13 cellular contexts compared by ENCODE assay signal in genomic region chr6:170269151-170269872, GRCh38. TPM values are rescaled to one million over a fixed set of nuclear protein-coding genes. Genes with fewer than 3 reads are reported as not detected.
DNase-seq lines count a peak whose midpoint lies in the region; ATAC-seq and TF ChIP-seq lines count a peak whose summit lies in the region.
"Had no signal": no experiment of that assay in that cellular context is flagged by ENCODE, and none has a peak within 500 bp of the region (broad histone marks: within the 10 kb centered on the region; RNA-seq: fewer than 3 reads in every experiment).

No MANE protein-coding gene starts in this region.

- no peak overlapping the region for H3K4me3 ChIP-seq in Caco-2 (ENCODE audit: low read depth, low read length)
- no peak overlapping the region for H3K4me3 ChIP-seq in osteoblast (ENCODE audit: insufficient read depth, low read length)
- H3K4me3 ChIP-seq: right lobe of liver, tibial nerve had no signal

- H3K4me1 ChIP-seq in Caco-2, result peaks cover 31% of the 10 kb centered on the region
- no peaks in the 10 kb centered on the region for H3K4me1 ChIP-seq in osteoblast (ENCODE audit: insufficient read depth, low read length)

- CTCF ChIA-PET in Caco-2 (lab: Charles Lee) (no interaction called here), WTC11 (lab: Charles Lee) (interaction anchor here (1.1 to 1.5 kb wide), 2 partner anchors 8 to 437 kb away, joined by 3 read pairs; no protein-coding TSS in a partner anchor)

- no peak overlapping the region for H3K27ac ChIP-seq in osteoblast (ENCODE audit: low read depth, low read length)
- H3K27ac ChIP-seq: right lobe of liver, tibial nerve had no signal

- POLR2A ChIA-PET in Caco-2 (lab: Charles Lee) (no interaction called here), WTC11 (lab: Charles Lee) (no interaction called here)

- no peak overlapping the region for H3K4me2 ChIP-seq in osteoblast (ENCODE audit: insufficient read depth, low read length)

- H3K27me3 Mint-ChIP-seq in Caco-2 (ENCODE audit: insufficient read depth, unreplicated experiment), result no peaks in the 10 kb centered on the region
- H3K27me3 Mint-ChIP-seq in WTC11 (ENCODE audit: low read depth), result no peaks in the 10 kb centered on the region

- H3K4me1 Mint-ChIP-seq in Caco-2 (ENCODE audit: low read depth, unreplicated experiment), result peaks cover 38% of the 10 kb centered on the region
- H3K4me1 Mint-ChIP-seq in WTC11, result peaks cover 19% of the 10 kb centered on the region

- ATAC-seq in WTC11 (peak; percentile 67), GM18517 (IDR thresholded peaks at IDR 0.05; ENCODE audit: unreplicated experiment) (no peak), HG02588 (IDR thresholded peaks at IDR 0.05; ENCODE audit: unreplicated experiment) (no peak), HG03196 (IDR thresholded peaks at IDR 0.05; ENCODE audit: unreplicated experiment) (no peak)
- ATAC-seq: activated T-helper 17 cell treated with anti-CD3 and anti-CD28 coated beads, Interleukin-2, amount 50 U/mL, for 72 hours; right lobe of liver had no signal

- H3K27me3 ChIP-seq in Caco-2 (replicated peaks; ENCODE audit: control insufficient read depth, insufficient read depth, low read length), result no peaks in the 10 kb centered on the region
- peaks cover 3% of the 10 kb centered on the region for H3K27me3 ChIP-seq in osteoblast (ENCODE audit: insufficient read depth, low read length)
- H3K27me3 ChIP-seq: right lobe of liver, tibial nerve had no signal

- peak overlapping the region; percentile 91 for H3K27ac Mint-ChIP-seq in Caco-2 (ENCODE audit: unreplicated experiment)
- no peak overlapping the region; the same call in 1 of the 2 replicates for H3K27ac Mint-ChIP-seq in WTC11
- H3K27ac Mint-ChIP-seq: activated T-helper 17 cell treated with anti-CD3 and anti-CD28 coated beads, Interleukin-2, amount 50 U/mL, for 72 hours had no signal

- DNase-seq in Caco-2 (peak; percentile 75 to 78), NCI-H187 (lab: John Stamatoyannopoulos, UW) (peak; percentile 71 to 90), WTC11 (ENCODE audit: low spot score) (no peak), osteoblast (ENCODE audit: insufficient read length, low spot score, missing footprints) (peak; percentile 87), OCI-M2 (lab: John Stamatoyannopoulos, UW; ENCODE audit: unreplicated experiment) (no peak)
- DNase-seq: activated CD4-positive, CD25-positive, alpha-beta regulatory T cell treated with anti-CD3 and anti-CD28 coated beads, Interleukin-2, amount 50 U/mL, for 72 hours; NCI-H226 had no signal

- H3K79me2 ChIP-seq in osteoblast (ENCODE audit: insufficient read depth, low read length), result no peaks in the 10 kb centered on the region

- H4K20me1 ChIP-seq in osteoblast (ENCODE audit: insufficient read depth, low read length), result no peaks in the 10 kb centered on the region

- TF ChIP-seq CTCF in Caco-2 (IDR thresholded peaks at IDR 0.05; ENCODE audit: insufficient read depth in 1 of 2, low read depth in 1 of 2, low read length in 1 of 2, severe bottlenecking in 1 of 2, unreplicated experiment in 1 of 2) (no peak), WTC11 (IDR thresholded peaks at IDR 0.05) (no peak), osteoblast (IDR thresholded peaks at IDR 0.05; ENCODE audit: extremely low read depth, low read depth, low read length) (no peak)

- intact Hi-C loops in Caco-2 (cut with micrococcal nuclease; ENCODE audit: unreplicated experiment), result loop anchor here (1.0 to 10.0 kb wide), 2 partner anchors 11 to 475 kb away; no protein-coding TSS in a partner anchor

- H3K9me3 Mint-ChIP-seq in Caco-2 (ENCODE audit: unreplicated experiment) (no peaks in the 10 kb centered on the region), WTC11 (no peaks in the 10 kb centered on the region)
- H3K9me3 Mint-ChIP-seq: activated T-helper 17 cell treated with anti-CD3 and anti-CD28 coated beads, Interleukin-2, amount 50 U/mL, for 72 hours had no signal

- H3K36me3 ChIP-seq in Caco-2 (ENCODE audit: control insufficient read depth, insufficient read depth, low read length) (no peaks in the 10 kb centered on the region), osteoblast (ENCODE audit: insufficient read depth, low read length) (no peaks in the 10 kb centered on the region)
- H3K36me3 ChIP-seq: right lobe of liver, tibial nerve had no signal

- H3K4me3 Mint-ChIP-seq in Caco-2 (ENCODE audit: unreplicated experiment), result peak overlapping the region; percentile 65
- H3K4me3 Mint-ChIP-seq in WTC11, result no peak overlapping the region
- H3K4me3 Mint-ChIP-seq: activated T-helper 17 cell treated with anti-CD3 and anti-CD28 coated beads, Interleukin-2, amount 50 U/mL, for 72 hours had no signal

- H3K36me3 Mint-ChIP-seq in Caco-2 (ENCODE audit: insufficient read depth, unreplicated experiment) (no peaks in the 10 kb centered on the region), WTC11 (no peaks in the 10 kb centered on the region)

- H2AFZ ChIP-seq in osteoblast (ENCODE audit: low read length), result peak overlapping the region; percentile 13

- H3K9me3 ChIP-seq in Caco-2, result no peaks in the 10 kb centered on the region
- no peaks in the 10 kb centered on the region for H3K9me3 ChIP-seq in osteoblast (ENCODE audit: low read depth, low read length)
- H3K9me3 ChIP-seq: right lobe of liver, tibial nerve had no signal

- BruUV-seq in Caco-2 (replicated peaks; lab: Mats Ljungman, UMichigan), result no TSS peak

TF ChIP-seq in WTC11, 78 proteins besides CTCF, POLR2A, EP300 and RAD21:
- no peak for TF ChIP-seq GTF2I (CRISPR knock-in tag; conservative IDR thresholded peaks at IDR 0.05)
- TF ChIP-seq KAT7 (CRISPR knock-in tag; IDR thresholded peaks at IDR 0.05; ENCODE audit: borderline replicate concordance), result no peak
- TF ChIP-seq RELA (CRISPR knock-in tag; IDR thresholded peaks at IDR 0.05; ENCODE audit: borderline replicate concordance), result no peak
- TF ChIP-seq OVOL2 (CRISPR knock-in tag; IDR thresholded peaks at IDR 0.05; ENCODE audit: borderline replicate concordance), result no peak
- TF ChIP-seq, protein P1, sequence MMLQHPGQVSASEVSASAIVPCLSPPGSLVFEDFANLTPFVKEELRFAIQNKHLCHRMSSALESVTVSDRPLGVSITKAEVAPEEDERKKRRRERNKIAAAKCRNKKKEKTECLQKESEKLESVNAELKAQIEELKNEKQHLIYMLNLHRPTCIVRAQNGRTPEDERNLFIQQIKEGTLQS (CRISPR knock-in tag; conservative IDR thresholded peaks at IDR 0.05), result no peak
- TF ChIP-seq, protein P2, sequence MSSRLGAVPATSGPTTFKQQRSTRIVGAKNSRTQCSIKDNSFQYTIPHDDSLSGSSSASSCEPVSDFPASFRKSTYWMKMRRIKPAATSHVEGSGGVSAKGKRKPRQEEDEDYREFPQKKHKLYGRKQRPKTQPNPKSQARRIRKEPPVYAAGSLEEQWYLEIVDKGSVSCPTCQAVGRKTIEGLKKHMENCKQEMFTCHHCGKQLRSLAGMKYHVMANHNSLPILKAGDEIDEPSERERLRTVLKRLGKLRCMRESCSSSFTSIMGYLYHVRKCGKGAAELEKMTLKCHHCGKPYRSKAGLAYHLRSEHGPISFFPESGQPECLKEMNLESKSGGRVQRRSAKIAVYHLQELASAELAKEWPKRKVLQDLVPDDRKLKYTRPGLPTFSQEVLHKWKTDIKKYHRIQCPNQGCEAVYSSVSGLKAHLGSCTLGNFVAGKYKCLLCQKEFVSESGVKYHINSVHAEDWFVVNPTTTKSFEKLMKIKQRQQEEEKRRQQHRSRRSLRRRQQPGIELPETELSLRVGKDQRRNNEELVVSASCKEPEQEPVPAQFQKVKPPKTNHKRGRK (CRISPR knock-in tag; IDR thresholded peaks at IDR 0.05; ENCODE audit: borderline replicate concordance), result no peak
- no peak for TF ChIP-seq ZBTB43 (CRISPR knock-in tag; IDR thresholded peaks at IDR 0.05)
- TF ChIP-seq, protein P3, sequence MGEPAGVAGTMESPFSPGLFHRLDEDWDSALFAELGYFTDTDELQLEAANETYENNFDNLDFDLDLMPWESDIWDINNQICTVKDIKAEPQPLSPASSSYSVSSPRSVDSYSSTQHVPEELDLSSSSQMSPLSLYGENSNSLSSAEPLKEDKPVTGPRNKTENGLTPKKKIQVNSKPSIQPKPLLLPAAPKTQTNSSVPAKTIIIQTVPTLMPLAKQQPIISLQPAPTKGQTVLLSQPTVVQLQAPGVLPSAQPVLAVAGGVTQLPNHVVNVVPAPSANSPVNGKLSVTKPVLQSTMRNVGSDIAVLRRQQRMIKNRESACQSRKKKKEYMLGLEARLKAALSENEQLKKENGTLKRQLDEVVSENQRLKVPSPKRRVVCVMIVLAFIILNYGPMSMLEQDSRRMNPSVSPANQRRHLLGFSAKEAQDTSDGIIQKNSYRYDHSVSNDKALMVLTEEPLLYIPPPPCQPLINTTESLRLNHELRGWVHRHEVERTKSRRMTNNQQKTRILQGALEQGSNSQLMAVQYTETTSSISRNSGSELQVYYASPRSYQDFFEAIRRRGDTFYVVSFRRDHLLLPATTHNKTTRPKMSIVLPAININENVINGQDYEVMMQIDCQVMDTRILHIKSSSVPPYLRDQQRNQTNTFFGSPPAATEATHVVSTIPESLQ (CRISPR knock-in tag; IDR thresholded peaks at IDR 0.05), result no peak
- TF ChIP-seq, protein P4, sequence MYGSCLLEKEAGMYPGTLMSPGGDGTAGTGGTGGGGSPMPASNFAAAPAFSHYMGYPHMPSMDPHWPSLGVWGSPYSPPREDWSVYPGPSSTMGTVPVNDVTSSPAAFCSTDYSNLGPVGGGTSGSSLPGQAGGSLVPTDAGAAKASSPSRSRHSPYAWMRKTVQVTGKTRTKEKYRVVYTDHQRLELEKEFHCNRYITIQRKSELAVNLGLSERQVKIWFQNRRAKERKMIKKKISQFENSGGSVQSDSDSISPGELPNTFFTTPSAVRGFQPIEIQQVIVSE (CRISPR knock-in tag; IDR thresholded peaks at IDR 0.05; ENCODE audit: borderline replicate concordance), result no peak
TF ChIP-seq in WTC11: peak in this region for 0.

RNA-seq across cellular contexts. Expression of gene DLL1, which starts 21.6 kb away (rescaled TPM):
- total RNA-seq in Caco-2 (2022), result 6.6 and 8.1 TPM in 2 replicates
- 20.6 to 25.3 TPM (median 20.7 TPM) in 3 replicates for total RNA-seq in WTC11 (2021)
- total RNA-seq in osteoblast, result 0.29 and 0.36 TPM in 2 replicates

RNA-seq across cellular contexts. Expression of gene FAM120B, which starts 37.2 kb away (rescaled TPM):
- total RNA-seq in Caco-2 (2022) (20.9 and 21.0 TPM in 2 replicates), WTC11 (2021) (15.2 to 16.8 TPM (median 15.2 TPM) in 3 replicates), osteoblast (13.4 and 17.1 TPM in 2 replicates)

Comparison
In these comparisons a context has a peak if more than half of its experiments do, and no peak if none do; other contexts are left out.
1. DNase-seq: peak in Caco-2 (2 of 2), NCI-H187 (2 of 2) and osteoblast (single experiment); none in WTC11 (single experiment) and OCI-M2 (single experiment).